Comparison of ENCODE assay signal across 12 cellular contexts in genomic region chr6:105609375-105609991, GRCh38.
DNase-seq lines count a peak whose midpoint lies in the region; ATAC-seq, FAIRE-seq and TF ChIP-seq lines count a peak whose summit lies in the region.
"Had no signal": no experiment of that assay in that cellular context is flagged by ENCODE, and none has a peak within 500 bp of the region (broad histone marks: within the 10 kb centered on the region; RNA-seq: fewer than 3 reads in every experiment).

No MANE protein-coding gene starts in this region.

- no peak overlapping the region for H3K14ac ChIP-seq in mesenchymal stem cell (ENCODE audit: low read length in 2 of 2)

- peak overlapping the region; percentile 93 for H4K8ac ChIP-seq in mesenchymal stem cell (ENCODE audit: low read length)

- WGBS in mesenchymal stem cell = 12% methylated on average over 13 of the region's 14 CpGs

- H2AFZ ChIP-seq in mesenchymal stem cell (ENCODE audit: low read depth, low read length) = peak overlapping the region; percentile 20

- H3K9me3 ChIP-seq in duodenal mucosa (ENCODE audit: control insufficient read depth in 1 of 2, low read length in 2 of 2) (no peaks in the 10 kb centered on the region), mesenchymal stem cell (ENCODE audit: control insufficient read depth, low read length) (no peaks in the 10 kb centered on the region)

- peak overlapping the region; percentile 83 for H2BK5ac ChIP-seq in mesenchymal stem cell (ENCODE audit: low read depth, low read length, poor library complexity, severe bottlenecking)

- peaks cover 2% of the 10 kb centered on the region for H3K36me3 Mint-ChIP-seq in natural killer cell treated with Interleukin-12 subunit alpha and Interleukin-12 subunit beta and Interleukin-15 and Interleukin-18, amount 100 ng/mL, for 72 hours
- no peaks in the 10 kb centered on the region for H3K36me3 Mint-ChIP-seq in natural killer cell
- H3K36me3 Mint-ChIP-seq: memory B cell had no signal

- no peaks in the 10 kb centered on the region for H3K27me3 ChIP-seq in duodenal mucosa (ENCODE audit: control insufficient read depth in 1 of 2, insufficient read depth in 2 of 2, low read length in 2 of 2)
- no peaks in the 10 kb centered on the region for H3K27me3 ChIP-seq in mesenchymal stem cell (ENCODE audit: control insufficient read depth in 1 of 2, insufficient read depth in 1 of 2, low read length in 2 of 2)

- peak overlapping the region; percentile 65 for H2BK120ac ChIP-seq in mesenchymal stem cell (ENCODE audit: low read depth, low read length)

- FAIRE-seq in RCC 7860 (lab: Jason Lieb, UNC) = no peak

- H3K9me3 Mint-ChIP-seq in natural killer cell treated with Interleukin-12 subunit alpha and Interleukin-12 subunit beta and Interleukin-15 and Interleukin-18, amount 100 ng/mL, for 72 hours = peaks cover 2% of the 10 kb centered on the region
- H3K9me3 Mint-ChIP-seq in natural killer cell = no peaks in the 10 kb centered on the region
- H3K9me3 Mint-ChIP-seq: memory B cell had no signal

- peak overlapping the region in 1 of 2 experiments; percentile 55 for H3K4ac ChIP-seq in mesenchymal stem cell (ENCODE audit: low read depth in 1 of 2, low read length in 2 of 2)

- H3K4me3 ChIP-seq in duodenal mucosa (ENCODE audit: low read depth in 1 of 2, low read length in 2 of 2) = no peak overlapping the region
- H3K4me3 ChIP-seq in mesenchymal stem cell (ENCODE audit: insufficient read depth in 1 of 2, low read depth in 1 of 2, low read length in 2 of 2) = no peak overlapping the region

- H3K18ac ChIP-seq in mesenchymal stem cell (ENCODE audit: low read depth in 1 of 2, low read length in 2 of 2) = peak overlapping the region; percentile 55 to 95

- no peaks in the 10 kb centered on the region for H3K79me1 ChIP-seq in mesenchymal stem cell (replicated peaks; ENCODE audit: low read length, poor library complexity, severe bottlenecking)

- H4K91ac ChIP-seq in mesenchymal stem cell (ENCODE audit: low read length) = peak overlapping the region; percentile 85

- no peaks in the 10 kb centered on the region for H3K36me3 ChIP-seq in duodenal mucosa (ENCODE audit: control insufficient read depth in 1 of 2, insufficient read depth in 2 of 2, low read length in 2 of 2)
- H3K36me3 ChIP-seq in mesenchymal stem cell (ENCODE audit: control insufficient read depth in 1 of 2, insufficient read depth in 2 of 2, low read depth in 1 of 2, low read length in 2 of 2) = no peaks in the 10 kb centered on the region

- ATAC-seq in natural killer cell treated with Interleukin-12 subunit alpha and Interleukin-12 subunit beta and Interleukin-15 and Interleukin-18, amount 100 ng/mL, for 72 hours = peak; percentile 54 to 64
- ATAC-seq in natural killer cell (no peak), GM21619 (IDR thresholded peaks at IDR 0.05; ENCODE audit: unreplicated experiment) (no peak)
- ATAC-seq: activated T-cell treated with anti-CD3 and anti-CD28 coated beads, Interleukin-2, amount 50 U/mL, for 72 hours; T-helper 17 cell had no signal

- peak overlapping the region; percentile 77 for H2BK15ac ChIP-seq in mesenchymal stem cell (ENCODE audit: low read depth, poor library complexity, severe bottlenecking)

- peak overlapping the region in 1 of 2 donors; percentile 84 for H3K27ac Mint-ChIP-seq in natural killer cell treated with Interleukin-12 subunit alpha and Interleukin-12 subunit beta and Interleukin-15 and Interleukin-18, amount 100 ng/mL, for 72 hours
- no peak overlapping the region for H3K27ac Mint-ChIP-seq in natural killer cell
- H3K27ac Mint-ChIP-seq: activated T-cell treated with anti-CD3 and anti-CD28 coated beads, Interleukin-2, amount 50 U/mL, for 72 hours; memory B cell; T-helper 17 cell had no signal

- intact Hi-C loops in natural killer cell (cut with micrococcal nuclease) = no loop called here

- H3K27me3 Mint-ChIP-seq in natural killer cell treated with Interleukin-12 subunit alpha and Interleukin-12 subunit beta and Interleukin-15 and Interleukin-18, amount 100 ng/mL, for 72 hours = no peaks in the 10 kb centered on the region
- peaks cover 0 to 10% of the 10 kb centered on the region in 2 donors for H3K27me3 Mint-ChIP-seq in natural killer cell (ENCODE audit: low read depth in 2 of 2)
- H3K27me3 Mint-ChIP-seq: memory B cell had no signal

- no peak for TF ChIP-seq CTCF in natural killer cell (IDR thresholded peaks at IDR 0.05)

- peak overlapping the region; percentile 10 for H2AK5ac ChIP-seq in mesenchymal stem cell (ENCODE audit: low read length, severe bottlenecking)

- no peak overlapping the region for H3K4me2 ChIP-seq in mesenchymal stem cell (ENCODE audit: low read length, poor library complexity, severe bottlenecking)

- H3K27ac ChIP-seq in duodenal mucosa (ENCODE audit: low read depth, low read length) (peak overlapping the region; percentile 39), mesenchymal stem cell (ENCODE audit: low read length, poor library complexity, severe bottlenecking) (peak overlapping the region; percentile 88)

- H3K9ac ChIP-seq in duodenal mucosa (ENCODE audit: low read depth in 1 of 2, low read length in 2 of 2) = no peak overlapping the region
- no peak overlapping the region for H3K9ac ChIP-seq in mesenchymal stem cell (ENCODE audit: low read length)

- H2BK12ac ChIP-seq in mesenchymal stem cell (ENCODE audit: low read length in 2 of 2) = peak overlapping the region; percentile 2 to 17

- no peak overlapping the region for H3K23ac ChIP-seq in mesenchymal stem cell (ENCODE audit: low read length in 2 of 2)

- peaks cover 8 to 37% of the 10 kb centered on the region in 2 donors for H3K4me1 ChIP-seq in duodenal mucosa (ENCODE audit: control insufficient read depth in 1 of 2, insufficient read depth in 2 of 2, low read length in 2 of 2)
- H3K4me1 ChIP-seq in mesenchymal stem cell (ENCODE audit: control insufficient read depth, insufficient read depth, low read depth, low read length) = peaks cover 14% of the 10 kb centered on the region

- DNase-seq in natural killer cell treated with Interleukin-12 subunit alpha and Interleukin-12 subunit beta and Interleukin-15 and Interleukin-18, amount 100 ng/mL, for 72 hours (ENCODE audit: low spot score) = no peak
- no peak for DNase-seq in natural killer cell
- DNase-seq in mesenchymal stem cell = peak; percentile 97
- DNase-seq in RCC 7860 (ENCODE audit: low spot score) = no peak
- no peak for DNase-seq in KG1 (lab: John Stamatoyannopoulos, UW)
- no peak for DNase-seq in T-helper 9 cell
- DNase-seq: activated T-cell treated with anti-CD3 and anti-CD28 coated beads, Interleukin-2, amount 50 U/mL, for 72 hours; effector memory CD4-positive, alpha-beta T cell; T-helper 17 cell had no signal

- peaks cover 7 to 13% of the 10 kb centered on the region in 2 donors for H3K4me1 Mint-ChIP-seq in natural killer cell treated with Interleukin-12 subunit alpha and Interleukin-12 subunit beta and Interleukin-15 and Interleukin-18, amount 100 ng/mL, for 72 hours (ENCODE audit: low read depth in 2 of 2)
- peaks cover 5 to 7% of the 10 kb centered on the region in 2 donors for H3K4me1 Mint-ChIP-seq in natural killer cell
- H3K4me1 Mint-ChIP-seq: memory B cell had no signal

- H3K4me3 Mint-ChIP-seq in natural killer cell treated with Interleukin-12 subunit alpha and Interleukin-12 subunit beta and Interleukin-15 and Interleukin-18, amount 100 ng/mL, for 72 hours = peak overlapping the region; percentile 48
- no peak overlapping the region for H3K4me3 Mint-ChIP-seq in natural killer cell
- H3K4me3 Mint-ChIP-seq: activated T-cell treated with anti-CD3 and anti-CD28 coated beads, Interleukin-2, amount 50 U/mL, for 72 hours; memory B cell; T-helper 17 cell had no signal

Comparison
In these comparisons a context has a peak if more than half of its experiments do, and no peak if none do; other contexts are left out.
1. ATAC-seq: peak in natural killer cell treated with Interleukin-12 subunit alpha and Interleukin-12 subunit beta and Interleukin-15 and Interleukin-18, amount 100 ng/mL, for 72 hours (2 of 2); none in natural killer cell (0 of 3) and GM21619 (single experiment).